7 cellular contexts compared by ENCODE assay signal in the genomic region with DNA sequence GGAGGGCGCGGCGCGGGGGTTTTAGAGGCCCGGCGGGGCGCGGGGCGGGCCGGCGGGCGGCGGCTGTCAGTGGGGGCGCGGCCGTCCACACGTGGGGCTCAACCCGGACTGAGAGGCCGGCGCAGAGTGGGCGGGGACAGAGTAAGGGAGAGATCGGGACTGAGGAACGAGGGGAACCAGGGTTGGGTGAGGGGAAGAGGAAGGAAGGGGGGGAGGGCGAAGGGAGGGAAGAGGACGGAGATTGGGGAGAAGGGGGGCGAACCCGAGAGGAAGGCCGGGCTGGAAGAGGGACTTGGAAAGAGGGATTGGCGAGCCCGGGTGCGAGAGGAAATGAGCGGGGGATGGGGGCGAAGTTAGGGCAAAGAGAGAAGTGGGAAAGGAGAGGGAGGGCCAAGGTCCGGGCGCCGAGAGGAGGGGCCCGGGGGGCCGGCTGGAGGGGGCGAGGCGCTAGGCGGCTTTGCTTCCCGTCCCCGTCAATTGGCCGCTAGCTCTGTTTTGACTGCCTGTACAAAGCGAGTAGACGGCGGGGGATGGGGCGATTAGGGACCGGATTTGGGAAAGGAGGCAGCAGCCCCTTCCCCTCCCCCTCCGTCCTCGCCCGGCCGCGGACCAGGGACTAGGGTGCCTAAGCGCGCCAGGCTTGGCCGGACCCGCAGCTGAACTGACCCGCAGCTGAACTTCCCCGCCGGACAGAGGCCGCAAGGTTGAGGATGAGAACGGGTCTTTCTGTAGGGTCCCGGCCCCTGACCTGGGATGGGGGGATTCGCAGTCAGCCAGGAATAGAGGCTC. TPM values are rescaled to one million over a fixed set of nuclear protein-coding genes. Genes with fewer than 3 reads are reported as not detected.
DNase-seq lines count a peak whose midpoint lies in the region; ATAC-seq lines count a peak whose summit lies in the region.

No MANE protein-coding gene starts in this region.

- ATAC-seq in HG03432 (IDR thresholded peaks at IDR 0.05; ENCODE audit: unreplicated experiment) (peak; percentile 46), left cardiac atrium (peak; percentile 92 to 94), HG03280 (IDR thresholded peaks at IDR 0.05; ENCODE audit: unreplicated experiment) (no peak), HG03342 (IDR thresholded peaks at IDR 0.05; ENCODE audit: unreplicated experiment) (no peak), GM18867 (IDR thresholded peaks at IDR 0.05; ENCODE audit: unreplicated experiment) (no peak)

- intact Hi-C loops in left cardiac atrium (cut with DNase I): no loop called here

- DNase-seq in T1000 (lab: John Stamatoyannopoulos, UW): peak; percentile 70
- DNase-seq in left cardiac atrium: peak; percentile 58
- DNase-seq in pulmonary artery endothelial cell (ENCODE audit: low read depth, low spot score): peak; percentile 55

RNA-seq across cellular contexts. Expression of a gene that starts 0.4 kb away (rescaled TPM):
- total RNA-seq in left cardiac atrium: 1 to 10 TPM; 1.6 to 6.9 TPM
- 16.8 and 73.7 TPM in 2 replicates for total RNA-seq in pulmonary artery endothelial cell

Comparison
In these comparisons a context has a peak if more than half of its experiments do, and no peak if none do; other contexts are left out.
1. ATAC-seq: peak in HG03432 (single experiment) and left cardiac atrium (2 of 2); none in HG03280 (single experiment), HG03342 (single experiment) and GM18867 (single experiment).
2. Peak in every context shown above with its lines, with median percentiles within 50 percentile points of each other: DNase-seq.